In the genomic region with DNA sequence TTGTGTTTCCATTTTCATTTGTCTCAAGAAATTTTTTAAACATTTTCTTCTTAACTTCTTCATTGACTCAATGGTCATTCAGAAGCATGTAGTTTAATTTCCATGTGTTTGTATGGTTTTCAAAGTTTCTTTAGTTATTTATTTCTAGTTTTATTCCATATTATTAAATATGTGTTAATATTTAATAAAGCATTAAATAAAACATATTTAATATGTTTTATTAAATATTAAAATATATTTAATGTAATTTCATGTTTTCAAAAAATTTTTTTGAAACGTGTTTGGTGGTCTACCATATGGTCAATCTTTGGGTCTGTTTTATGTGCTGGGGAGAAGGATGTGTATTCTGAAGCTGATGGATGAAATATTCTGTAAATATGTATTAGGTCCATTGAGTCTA, we compare ENCODE assay signal across 11 cellular contexts. TPM values are rescaled to one million over a fixed set of nuclear protein-coding genes. Genes with fewer than 3 reads are reported as not detected.
"Had no signal": no experiment of that assay in that cellular context is flagged by ENCODE, and none has a peak within 500 bp of the region (broad histone marks: within the 10 kb centered on the region; RNA-seq: fewer than 3 reads in every experiment).

No MANE protein-coding gene starts in this region.

RNA-seq across cellular contexts. Expression of gene RAB6D, which starts 32.2 kb away (rescaled TPM):
- total RNA-seq: activated CD4-positive, alpha-beta T cell treated with anti-CD3 and anti-CD28 coated beads for 36 hours; activated CD4-positive, alpha-beta T cell treated with anti-CD3 and anti-CD28 coated beads, Interleukin-2, amount 10 ng/mL, durations not matched to agents 7 days and 5 days; activated CD8-positive, alpha-beta memory T cell treated with anti-CD3 and anti-CD28 coated beads, Interleukin-2, amount 10 ng/mL, durations not matched to agents 7 days and 5 days; activated naive CD4-positive, alpha-beta T cell treated with anti-CD3 and anti-CD28 coated beads, Interleukin-2, amount 50 U/mL, for 72 hours; activated naive CD8-positive, alpha-beta T cell treated with anti-CD3 and anti-CD28 coated beads for 36 hours; aorta; breast epithelium; T-cell; T-helper 1 cell treated with Interleukin-12 subunit alpha and Interleukin-12 subunit beta and Interleukin-4 antibody, amounts not matched to agents 30 ng/mL and 1 ng/mL, for 36 hours; T-helper 17 cell; T-helper 2 cell treated with Interferon-gamma antibody and Interleukin-4, amounts not matched to agents 100 ng/mL and 5 ng/mL, for 36 hours had no signal
- polyA plus RNA-seq: aorta had no signal
